In genomic region chr20:10430704-10431103, GRCh38 we compare ENCODE assay signal across 32 cellular contexts. TPM values are rescaled to one million over a fixed set of nuclear protein-coding genes. Genes with fewer than 3 reads are reported as not detected.
DNase-seq lines count a peak whose midpoint lies in the region; ATAC-seq and TF ChIP-seq lines count a peak whose summit lies in the region.
"Had no signal": no experiment of that assay in that cellular context is flagged by ENCODE, and none has a peak within 500 bp of the region (broad histone marks: within the 10 kb centered on the region; RNA-seq: fewer than 3 reads in every experiment).

No MANE protein-coding gene starts in this region.

- no peaks in the 10 kb centered on the region for H3K36me3 ChIP-seq in GM23338 (ENCODE audit: insufficient read depth)
- no peaks in the 10 kb centered on the region for H3K36me3 ChIP-seq in left ventricle myocardium inferior
- no peaks in the 10 kb centered on the region for H3K36me3 ChIP-seq in OCI-LY7 (ENCODE audit: insufficient read depth, low read length)
- H3K36me3 ChIP-seq: prostate gland, suprapubic skin had no signal

- BruUV-seq in OCI-LY7 (replicated peaks; lab: Mats Ljungman, UMichigan) = no TSS peak

- H3K4me1 Mint-ChIP-seq in activated CD8-positive, alpha-beta T cell treated with anti-CD3 and anti-CD28 coated beads for 36 hours (ENCODE audit: low read depth) = peaks cover 49% of the 10 kb centered on the region
- peaks cover 35% of the 10 kb centered on the region for H3K4me1 Mint-ChIP-seq in activated CD8-positive, alpha-beta T cell treated with anti-CD3 and anti-CD28 coated beads, Interleukin-2, amount 10 ng/mL, durations not matched to agents 7 days and 5 days (ENCODE audit: low read depth)
- H3K4me1 Mint-ChIP-seq in GM23338 (peaks cover 32% of the 10 kb centered on the region), T-helper 17 cell (peaks cover 39% of the 10 kb centered on the region), nephron (peaks cover 26% of the 10 kb centered on the region)

- no peak overlapping the region for H3K4me3 ChIP-seq in GM23338
- H3K4me3 ChIP-seq in left ventricle myocardium inferior = no peak overlapping the region
- no peak overlapping the region for H3K4me3 ChIP-seq in OCI-LY7 (ENCODE audit: low read depth, low read length, poor library complexity, severe bottlenecking)
- H3K4me3 ChIP-seq: ascending aorta, esophagus squamous epithelium, heart right ventricle, lung, prostate gland, sigmoid colon, suprapubic skin had no signal

- H3K27me3 Mint-ChIP-seq in activated CD8-positive, alpha-beta T cell treated with anti-CD3 and anti-CD28 coated beads for 36 hours = no peaks in the 10 kb centered on the region
- no peaks in the 10 kb centered on the region for H3K27me3 Mint-ChIP-seq in activated CD8-positive, alpha-beta T cell treated with anti-CD3 and anti-CD28 coated beads, Interleukin-2, amount 10 ng/mL, durations not matched to agents 7 days and 5 days (ENCODE audit: low read depth)
- H3K27me3 Mint-ChIP-seq in GM23338 (ENCODE audit: insufficient read depth, low read depth, poor library complexity) = peaks cover 12% of the 10 kb centered on the region
- H3K27me3 Mint-ChIP-seq in T-helper 17 cell = no peaks in the 10 kb centered on the region
- no peaks in the 10 kb centered on the region for H3K27me3 Mint-ChIP-seq in nephron (ENCODE audit: low read depth)
- H3K27me3 Mint-ChIP-seq: activated CD4-positive, alpha-beta T cell treated with anti-CD3 and anti-CD28 coated beads, Interleukin-2, amount 10 ng/mL, durations not matched to agents 24 days and 14 days; activated CD8-positive, alpha-beta memory T cell treated with anti-CD3 and anti-CD28 coated beads, Interleukin-2, amount 10 ng/mL, durations not matched to agents 7 days and 5 days; activated naive CD8-positive, alpha-beta T cell treated with anti-CD3 and anti-CD28 coated beads, Interleukin-2, amount 10 ng/mL, durations not matched to agents 7 days and 5 days; dendritic cell treated with granulocyte-macrophage colony-stimulating factor and Interleukin-4, amounts not matched to agents 40 ng/mL and 50 ng/mL, for 4 days; stimulated activated naive B cell treated with anti-CD40 and anti-IgM and Interleukin-4, amounts not matched to agents 10 μg/mL and 1 μg/mL and 100 μg/mL, for 72 hours had no signal

- no peak for TF ChIP-seq CTCF in activated CD8-positive, alpha-beta T cell treated with anti-CD3 and anti-CD28 coated beads for 36 hours (IDR thresholded peaks at IDR 0.05)
- TF ChIP-seq CTCF in GM23338 (conservative IDR thresholded peaks at IDR 0.05; ENCODE audit: low read depth in 2 of 2) = no peak
- TF ChIP-seq CTCF in nephron (IDR thresholded peaks at IDR 0.05; ENCODE audit: unreplicated experiment in 3 of 3) = no peak
- TF ChIP-seq CTCF in left ventricle myocardium inferior (IDR thresholded peaks at IDR 0.05; ENCODE audit: borderline replicate concordance) = no peak
- no peak for TF ChIP-seq CTCF in OCI-LY7 (conservative IDR thresholded peaks at IDR 0.05; ENCODE audit: low read length)

- H3K27me3 ChIP-seq in GM23338 (ENCODE audit: insufficient read depth) (no peaks in the 10 kb centered on the region), left ventricle myocardium inferior (ENCODE audit: low read depth) (no peaks in the 10 kb centered on the region)
- H3K27me3 ChIP-seq: ascending aorta, esophagus squamous epithelium, heart right ventricle, sigmoid colon, suprapubic skin had no signal

- H3K79me2 ChIP-seq in GM23338 (replicated peaks; ENCODE audit: insufficient read depth) = peaks cover 78% of the 10 kb centered on the region
- H3K79me2 ChIP-seq in OCI-LY7 (ENCODE audit: insufficient read depth, low read depth, low read length) = peaks cover 6% of the 10 kb centered on the region

- peaks cover 10% of the 10 kb centered on the region for H3K36me3 Mint-ChIP-seq in activated CD8-positive, alpha-beta T cell treated with anti-CD3 and anti-CD28 coated beads for 36 hours (ENCODE audit: low read depth)
- H3K36me3 Mint-ChIP-seq in activated CD8-positive, alpha-beta T cell treated with anti-CD3 and anti-CD28 coated beads, Interleukin-2, amount 10 ng/mL, durations not matched to agents 7 days and 5 days (ENCODE audit: low read depth) = peaks cover 4% of the 10 kb centered on the region
- H3K36me3 Mint-ChIP-seq in GM23338 (ENCODE audit: low read depth) = peaks cover 13% of the 10 kb centered on the region; the same call in 2 of the 3 replicates
- H3K36me3 Mint-ChIP-seq in T-helper 17 cell (ENCODE audit: low read depth) = no peaks in the 10 kb centered on the region
- H3K36me3 Mint-ChIP-seq in nephron (ENCODE audit: low read depth) = peaks cover 3% of the 10 kb centered on the region
- H3K36me3 Mint-ChIP-seq: activated CD8-positive, alpha-beta memory T cell treated with anti-CD3 and anti-CD28 coated beads, Interleukin-2, amount 10 ng/mL, durations not matched to agents 7 days and 5 days had no signal

- H3K4me1 ChIP-seq in GM23338 (ENCODE audit: insufficient read depth) = peaks cover 25% of the 10 kb centered on the region
- peaks cover 83% of the 10 kb centered on the region for H3K4me1 ChIP-seq in left ventricle myocardium inferior
- peaks cover 13% of the 10 kb centered on the region for H3K4me1 ChIP-seq in OCI-LY7 (ENCODE audit: insufficient read depth, low read length, poor library complexity, severe bottlenecking)

- CTCF ChIA-PET in activated CD8-positive, alpha-beta T cell treated with anti-CD3 and anti-CD28 coated beads for 36 hours (lab: Charles Lee) = interaction anchor here (1.1 to 1.4 kb wide), 2 partner anchors 25 to 452 kb away, joined by 3 read pairs; no protein-coding TSS in a partner anchor
- CTCF ChIA-PET in activated CD8-positive, alpha-beta T cell treated with anti-CD3 and anti-CD28 coated beads, Interleukin-2, amount 10 ng/mL, durations not matched to agents 7 days and 5 days (lab: Charles Lee) = interaction anchor here (1.0 to 1.6 kb wide), 2 partner anchors 114 to 452 kb away, joined by 3 to 7 read pairs; no protein-coding TSS in a partner anchor
- CTCF ChIA-PET in OCI-LY7 (lab: Charles Lee; ENCODE audit: unreplicated experiment) = no interaction called here

- H3K27ac Mint-ChIP-seq in activated CD8-positive, alpha-beta T cell treated with anti-CD3 and anti-CD28 coated beads for 36 hours = peak overlapping the region; percentile 68
- no peak overlapping the region for H3K27ac Mint-ChIP-seq in activated CD8-positive, alpha-beta T cell treated with anti-CD3 and anti-CD28 coated beads, Interleukin-2, amount 10 ng/mL, durations not matched to agents 7 days and 5 days
- no peak overlapping the region for H3K27ac Mint-ChIP-seq in GM23338
- peak overlapping the region; percentile 43 for H3K27ac Mint-ChIP-seq in T-helper 17 cell
- H3K27ac Mint-ChIP-seq in nephron = no peak overlapping the region
- H3K27ac Mint-ChIP-seq: activated CD4-positive, alpha-beta T cell treated with anti-CD3 and anti-CD28 coated beads, Interleukin-2, amount 10 ng/mL, durations not matched to agents 24 days and 14 days; activated CD8-positive, alpha-beta memory T cell treated with anti-CD3 and anti-CD28 coated beads, Interleukin-2, amount 10 ng/mL, durations not matched to agents 7 days and 5 days; activated naive CD8-positive, alpha-beta T cell treated with anti-CD3 and anti-CD28 coated beads, Interleukin-2, amount 10 ng/mL, durations not matched to agents 7 days and 5 days; activated T-helper 2 cell treated with anti-CD3 and anti-CD28 coated beads, Interferon-gamma antibody, Interleukin-2, Interleukin-4, amounts not matched to agents 10 μg/mL and 5 μg/mL and 100 μg/mL, durations not matched to agents 14 hours and 24 hours and 36 hours; endodermal cell; stimulated activated naive B cell treated with anti-CD40 and anti-IgM and Interleukin-4, amounts not matched to agents 10 μg/mL and 1 μg/mL and 100 μg/mL, for 72 hours; T-helper 2 cell treated with Interferon-gamma antibody and Interleukin-4, amounts not matched to agents 5 μg/mL and 100 μg/mL, for 36 hours had no signal

- H3K9me3 Mint-ChIP-seq in activated CD8-positive, alpha-beta T cell treated with anti-CD3 and anti-CD28 coated beads for 36 hours = no peaks in the 10 kb centered on the region
- H3K9me3 Mint-ChIP-seq in activated CD8-positive, alpha-beta T cell treated with anti-CD3 and anti-CD28 coated beads, Interleukin-2, amount 10 ng/mL, durations not matched to agents 7 days and 5 days (ENCODE audit: insufficient read depth) = no peaks in the 10 kb centered on the region
- no peaks in the 10 kb centered on the region for H3K9me3 Mint-ChIP-seq in GM23338
- H3K9me3 Mint-ChIP-seq in nephron = no peaks in the 10 kb centered on the region
- H3K9me3 Mint-ChIP-seq: activated CD4-positive, alpha-beta T cell treated with anti-CD3 and anti-CD28 coated beads, Interleukin-2, amount 10 ng/mL, durations not matched to agents 24 days and 14 days; activated naive CD8-positive, alpha-beta T cell treated with anti-CD3 and anti-CD28 coated beads, Interleukin-2, amount 10 ng/mL, durations not matched to agents 7 days and 5 days; activated T-helper 2 cell treated with anti-CD3 and anti-CD28 coated beads, Interferon-gamma antibody, Interleukin-2, Interleukin-4, amounts not matched to agents 10 μg/mL and 5 μg/mL and 100 μg/mL, durations not matched to agents 14 hours and 24 hours and 36 hours; dendritic cell treated with granulocyte-macrophage colony-stimulating factor and Interleukin-4, amounts not matched to agents 40 ng/mL and 50 ng/mL, for 4 days; endodermal cell; stimulated activated naive B cell treated with anti-CD40 and anti-IgM and Interleukin-4, amounts not matched to agents 10 μg/mL and 1 μg/mL and 100 μg/mL, for 72 hours; T-helper 2 cell treated with Interferon-gamma antibody and Interleukin-4, amounts not matched to agents 5 μg/mL and 100 μg/mL, for 36 hours had no signal

- no peak for ATAC-seq in activated CD8-positive, alpha-beta T cell treated with anti-CD3 and anti-CD28 coated beads for 36 hours
- ATAC-seq in activated CD8-positive, alpha-beta T cell treated with anti-CD3 and anti-CD28 coated beads, Interleukin-2, amount 10 ng/mL, durations not matched to agents 7 days and 5 days = no peak
- ATAC-seq in GM23338 = no peak
- no peak for ATAC-seq in T-helper 17 cell
- ATAC-seq: activated CD8-positive, alpha-beta memory T cell treated with anti-CD3 and anti-CD28 coated beads, Interleukin-2, amount 10 ng/mL, durations not matched to agents 7 days and 5 days; heart right ventricle; stimulated activated naive B cell treated with anti-CD40 and anti-IgM and Interleukin-4, amounts not matched to agents 10 μg/mL and 1 μg/mL and 100 μg/mL, for 72 hours had no signal

- H3K4me3 Mint-ChIP-seq in activated CD8-positive, alpha-beta T cell treated with anti-CD3 and anti-CD28 coated beads for 36 hours = no peak overlapping the region
- no peak overlapping the region for H3K4me3 Mint-ChIP-seq in activated CD8-positive, alpha-beta T cell treated with anti-CD3 and anti-CD28 coated beads, Interleukin-2, amount 10 ng/mL, durations not matched to agents 7 days and 5 days
- H3K4me3 Mint-ChIP-seq in GM23338 (no peak overlapping the region), T-helper 17 cell (no peak overlapping the region), nephron (peak overlapping the region; percentile 9 to 70 (median 15))
- H3K4me3 Mint-ChIP-seq: activated CD4-positive, alpha-beta T cell treated with anti-CD3 and anti-CD28 coated beads, Interleukin-2, amount 10 ng/mL, durations not matched to agents 24 days and 14 days; activated CD8-positive, alpha-beta memory T cell treated with anti-CD3 and anti-CD28 coated beads, Interleukin-2, amount 10 ng/mL, durations not matched to agents 7 days and 5 days; activated naive CD8-positive, alpha-beta T cell treated with anti-CD3 and anti-CD28 coated beads, Interleukin-2, amount 10 ng/mL, durations not matched to agents 7 days and 5 days; dendritic cell treated with granulocyte-macrophage colony-stimulating factor and Interleukin-4, amounts not matched to agents 40 ng/mL and 50 ng/mL, for 4 days; endodermal cell; stimulated activated naive B cell treated with anti-CD40 and anti-IgM and Interleukin-4, amounts not matched to agents 10 μg/mL and 1 μg/mL and 100 μg/mL, for 72 hours; T-helper 2 cell treated with Interferon-gamma antibody and Interleukin-4, amounts not matched to agents 5 μg/mL and 100 μg/mL, for 36 hours had no signal

- no peaks in the 10 kb centered on the region for H3K9me2 ChIP-seq in GM23338 (ENCODE audit: insufficient read depth)
- H3K9me2 ChIP-seq in OCI-LY7 (ENCODE audit: insufficient read depth, low read length) = no peaks in the 10 kb centered on the region

- H3K9me3 ChIP-seq in T-helper 17 cell (ENCODE audit: control insufficient read depth, low read length, poor library complexity, severe bottlenecking) = no peaks in the 10 kb centered on the region
- H3K9me3 ChIP-seq in left ventricle myocardium inferior (replicated peaks) = no peaks in the 10 kb centered on the region
- H3K9me3 ChIP-seq in OCI-LY7 (ENCODE audit: low read length) = no peaks in the 10 kb centered on the region
- H3K9me3 ChIP-seq: ascending aorta, esophagus squamous epithelium, heart right ventricle, prostate gland, sigmoid colon, suprapubic skin had no signal

- POLR2A ChIA-PET in activated CD8-positive, alpha-beta T cell treated with anti-CD3 and anti-CD28 coated beads for 36 hours (lab: Charles Lee) = no interaction called here
- POLR2A ChIA-PET in activated CD8-positive, alpha-beta T cell treated with anti-CD3 and anti-CD28 coated beads, Interleukin-2, amount 10 ng/mL, durations not matched to agents 7 days and 5 days (lab: Charles Lee) = interaction anchor here (0.6 kb wide), 1 partner anchor 1046 kb away, joined by 3 read pairs; no protein-coding TSS in a partner anchor
- POLR2A ChIA-PET in OCI-LY7 (lab: Charles Lee) = interaction anchor here (0.9 kb wide), 1 partner anchor 17 kb away, joined by 3 read pairs; no protein-coding TSS in a partner anchor

- no peak for DNase-seq in activated CD8-positive, alpha-beta T cell treated with anti-CD3 and anti-CD28 coated beads for 36 hours
- no peak for DNase-seq in activated CD8-positive, alpha-beta T cell treated with anti-CD3 and anti-CD28 coated beads, Interleukin-2, amount 10 ng/mL, durations not matched to agents 7 days and 5 days
- DNase-seq in GM23338 (ENCODE audit: low spot score) (no peak), T-helper 17 cell (no peak), H4 (ENCODE audit: low spot score) (no peak), left ventricle myocardium inferior (no peak), OCI-LY7 (ENCODE audit: low spot score) (no peak)
- DNase-seq: activated CD4-positive, alpha-beta T cell treated with anti-CD3 and anti-CD28 coated beads, Interleukin-2, amount 10 ng/mL, durations not matched to agents 24 days and 14 days; activated CD8-positive, alpha-beta memory T cell treated with anti-CD3 and anti-CD28 coated beads, Interleukin-2, amount 10 ng/mL, durations not matched to agents 7 days and 5 days; activated naive CD8-positive, alpha-beta T cell treated with anti-CD3 and anti-CD28 coated beads, Interleukin-2, amount 10 ng/mL, durations not matched to agents 7 days and 5 days; endodermal cell; esophagus squamous epithelium; foreskin melanocyte; heart right ventricle; KG1; NCI-H1436 treated with DMSO at 0.1 percent for 48 hours; NCI-H2107; NCI-H446; Right ventricle myocardium superior; sigmoid colon; stimulated activated CD4-positive, alpha-beta T cell treated with anti-CD3 and anti-CD28 coated beads, Interleukin-4, amount 100 ng/mL, for 4 hours; stimulated activated naive B cell treated with anti-CD40 and anti-IgM and Interleukin-4, amounts not matched to agents 10 μg/mL and 1 μg/mL and 100 μg/mL, for 72 hours had no signal

- no peak overlapping the region for H3K27ac ChIP-seq in GM23338 (ENCODE audit: low read depth)
- no peak overlapping the region for H3K27ac ChIP-seq in left ventricle myocardium inferior (replicated peaks)
- no peak overlapping the region for H3K27ac ChIP-seq in OCI-LY7 (ENCODE audit: low read depth, low read length, poor library complexity, severe bottlenecking)
- H3K27ac ChIP-seq: 22Rv1, ascending aorta, esophagus squamous epithelium, prostate gland, sigmoid colon, suprapubic skin, VCaP had no signal

- intact Hi-C loops in activated CD8-positive, alpha-beta T cell treated with anti-CD3 and anti-CD28 coated beads for 36 hours (cut with micrococcal nuclease) = loop anchor here (5.0 kb wide), 1 partner anchor 242 kb away; the partner anchor contains the start of gene JAG1
- intact Hi-C loops in left ventricle myocardium inferior (cut with micrococcal nuclease) = no loop called here
- intact Hi-C loops in OCI-LY7 (cut with micrococcal nuclease; ENCODE audit: unreplicated experiment) = loop anchor here (10.0 kb wide), 1 partner anchor 396 kb away; the partner anchor contains the start of gene ANKEF1

- H4K20me1 ChIP-seq in GM23338 (replicated peaks; ENCODE audit: insufficient read depth) (peaks cover 9% of the 10 kb centered on the region; the same call in 1 of the 2 replicates), OCI-LY7 (ENCODE audit: insufficient read depth, low read length) (0 out of 2 replicates have a peak, but pooled peaks cover 3% of the 10 kb centered on the region)

- H3F3A ChIP-seq in GM23338 (replicated peaks; ENCODE audit: low read depth) = no peaks in the 10 kb centered on the region

- H2AFZ ChIP-seq in GM23338 (no peak overlapping the region), OCI-LY7 (ENCODE audit: low read length) (no peak overlapping the region)

- H3K4me2 ChIP-seq in GM23338 = peak overlapping the region; percentile 33
- no peak overlapping the region for H3K4me2 ChIP-seq in OCI-LY7 (ENCODE audit: low read length)

RNA-seq across cellular contexts. Expression of gene MKKS, which starts 3.3 kb away (rescaled TPM):
- 1 to 10 TPM; 6.9 TPM for total RNA-seq in activated CD8-positive, alpha-beta T cell treated with anti-CD3 and anti-CD28 coated beads for 36 hours
- 1 to 10 TPM; 7.4 to 7.8 TPM for total RNA-seq in activated CD8-positive, alpha-beta T cell treated with anti-CD3 and anti-CD28 coated beads, Interleukin-2, amount 10 ng/mL, durations not matched to agents 7 days and 5 days
- total RNA-seq in GM23338 (2014; rRNA removed; shearing (Covaris generic)) = 16.7 and 21.4 TPM in 2 replicates
- polyA plus RNA-seq in GM23338 (2016; fragmentation: Nextera tagmentation; extraction: Ambion mirVana) = 13.4 and 13.5 TPM in 2 replicates
- total RNA-seq in T-helper 17 cell (1 to 10 TPM; 4.7 to 5.0 TPM), left ventricle myocardium inferior (28.3 TPM), OCI-LY7 (2022) (5.6 and 5.9 TPM in 2 replicates)
- 7.5 and 14.1 TPM in 2 replicates for total RNA-seq in H4 (2014; rRNA removed; shearing (Covaris generic))
- total RNA-seq in OCI-LY7 (2014; rRNA removed; shearing (Covaris generic)) = 1.0 and 1.4 TPM in 2 replicates

RNA-seq across cellular contexts. Expression of gene SLX4IP, which starts 4.4 kb away (rescaled TPM):
- 1 to 10 TPM; 6.5 to 7.3 TPM for total RNA-seq in activated CD8-positive, alpha-beta T cell treated with anti-CD3 and anti-CD28 coated beads for 36 hours
- 1 to 10 TPM; 8.8 to 8.9 TPM for total RNA-seq in activated CD8-positive, alpha-beta T cell treated with anti-CD3 and anti-CD28 coated beads, Interleukin-2, amount 10 ng/mL, durations not matched to agents 7 days and 5 days
- total RNA-seq in GM23338 (2014; rRNA removed; shearing (Covaris generic)) = 7.9 and 9.8 TPM in 2 replicates
- polyA plus RNA-seq in GM23338 (2016; fragmentation: Nextera tagmentation; extraction: Ambion mirVana) = 6.5 and 9.1 TPM in 2 replicates
- total RNA-seq in T-helper 17 cell = 1 to 10 TPM; 4.0 to 4.6 TPM
- 4.7 and 5.2 TPM in 2 replicates for total RNA-seq in H4 (2014; rRNA removed; shearing (Covaris generic))
- 3.1 TPM for total RNA-seq in left ventricle myocardium inferior
- 3.4 and 4.1 TPM in 2 replicates for total RNA-seq in OCI-LY7 (2014; rRNA removed; shearing (Covaris generic))
- 8.7 and 9.2 TPM in 2 replicates for total RNA-seq in OCI-LY7 (2022)

Comparison
In these comparisons a context has a peak if more than half of its experiments do, and no peak if none do; other contexts are left out.
1. H3K27ac Mint-ChIP-seq: peak in activated CD8-positive, alpha-beta T cell treated with anti-CD3 and anti-CD28 coated beads for 36 hours (single experiment) and T-helper 17 cell (single experiment); none in activated CD8-positive, alpha-beta T cell treated with anti-CD3 and anti-CD28 coated beads, Interleukin-2, amount 10 ng/mL, durations not matched to agents 7 days and 5 days (single experiment), GM23338 (single experiment) and nephron (0 of 3).
2. H3K4me3 Mint-ChIP-seq: peak in nephron (3 of 3); none in activated CD8-positive, alpha-beta T cell treated with anti-CD3 and anti-CD28 coated beads for 36 hours (single experiment), activated CD8-positive, alpha-beta T cell treated with anti-CD3 and anti-CD28 coated beads, Interleukin-2, amount 10 ng/mL, durations not matched to agents 7 days and 5 days (single experiment), GM23338 (single experiment) and T-helper 17 cell (single experiment).